ENCODE assay signal across 9 cellular contexts in the genomic region with DNA sequence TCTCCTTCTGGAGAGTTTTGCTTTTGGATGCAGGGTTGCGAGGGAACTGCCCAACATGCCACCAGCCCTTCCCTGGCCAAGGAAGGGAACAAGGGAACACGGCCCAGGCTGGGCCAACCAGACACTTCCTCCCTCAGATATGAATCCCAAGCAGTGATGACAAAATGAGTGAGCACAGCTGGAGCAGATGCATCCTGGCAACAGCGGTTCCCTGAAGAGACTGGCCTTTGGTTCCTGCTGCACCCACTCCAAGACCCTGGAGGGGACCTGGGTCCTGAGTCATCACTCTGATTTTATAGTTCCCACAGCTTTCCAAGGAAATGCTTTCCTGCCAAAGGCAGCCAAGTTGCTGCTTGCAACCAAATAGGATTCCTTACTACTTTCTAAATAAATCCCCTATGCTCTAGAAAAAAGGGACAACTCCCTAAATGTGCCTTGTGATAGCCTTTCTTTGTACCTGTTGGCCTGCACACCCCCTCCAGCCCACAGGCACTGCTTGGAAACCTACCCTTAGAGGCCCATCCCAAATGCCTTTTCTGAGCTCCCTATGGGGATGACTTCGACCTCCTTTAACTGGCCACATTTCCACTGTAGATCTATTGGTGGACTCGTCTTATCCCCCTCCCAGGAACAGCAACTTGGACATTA. TPM values are rescaled to one million over a fixed set of nuclear protein-coding genes. Genes with fewer than 3 reads are reported as not detected.
DNase-seq lines count a peak whose midpoint lies in the region; ATAC-seq and FAIRE-seq lines count a peak whose summit lies in the region.
"Had no signal": no experiment of that assay in that cellular context is flagged by ENCODE, and none has a peak within 500 bp of the region (broad histone marks: within the 10 kb centered on the region; RNA-seq: fewer than 3 reads in every experiment).

No MANE protein-coding gene starts in this region.

- H3K27ac ChIP-seq in BLaER1 treated with 17β-estradiol and CSF1 and Interleukin-3, amounts not matched to agents 10 nM and 100 nM: peak overlapping the region in 10 of 11 experiments; percentile 68 to 98 (median 93); a peak in 20 of 22 replicates

- peak; percentile 82 to 84 for DNase-seq in Kasumi-1 (lab: John Stamatoyannopoulos, UW)
- peak; percentile 88 for DNase-seq in dermis blood vessel endothelial cell
- DNase-seq in myocyte (ENCODE audit: low read depth): peak; percentile 68
- DNase-seq in NCI-H345 treated with DMSO at 0.1 percent for 48 hours (lab: John Stamatoyannopoulos, UW; ENCODE audit: unreplicated experiment): no peak
- DNase-seq in frontal cortex (ENCODE audit: low spot score in 2 of 2): no peak
- DNase-seq in retina: no peak

- H3K27me3 ChIP-seq in BLaER1 treated with 17β-estradiol and CSF1 and Interleukin-3, amounts not matched to agents 10 nM and 100 nM: no peaks in the 10 kb centered on the region

- H3K9ac ChIP-seq in BLaER1 treated with 17β-estradiol and CSF1 and Interleukin-3, amounts not matched to agents 10 nM and 100 nM: peak overlapping the region; percentile 4 to 83 (median 62); a peak in 20 of 22 replicates

- H3K4me2 ChIP-seq in BLaER1 treated with 17β-estradiol and CSF1 and Interleukin-3, amounts not matched to agents 10 nM and 100 nM: peak overlapping the region; percentile 80 to 99 (median 97)

- no peak for FAIRE-seq in frontal cortex (lab: Jason Lieb, UNC)

- peaks cover 6 to 16% (median 10%) of the 10 kb centered on the region in 11 experiments; a peak in 15 of 22 replicates for H3K36me3 ChIP-seq in BLaER1 treated with 17β-estradiol and CSF1 and Interleukin-3, amounts not matched to agents 10 nM and 100 nM

- ATAC-seq in HG03342 (IDR thresholded peaks at IDR 0.05; ENCODE audit: unreplicated experiment): no peak
- ATAC-seq: left lobe of liver had no signal

- H3K4me1 ChIP-seq in BLaER1 treated with 17β-estradiol and CSF1 and Interleukin-3, amounts not matched to agents 10 nM and 100 nM: peaks cover 89 to 96% (median 93%) of the 10 kb centered on the region in 10 experiments

- peak overlapping the region in 4 of 10 experiments; percentile 20 to 48 (median 30); a peak in 6 of 20 replicates for H3K4me3 ChIP-seq in BLaER1 treated with 17β-estradiol and CSF1 and Interleukin-3, amounts not matched to agents 10 nM and 100 nM

- H3K9me3 ChIP-seq in BLaER1 treated with 17β-estradiol and CSF1 and Interleukin-3, amounts not matched to agents 10 nM and 100 nM (replicated peaks in 1 of 11): no peaks in the 10 kb centered on the region

- peaks cover 6 to 71% (median 33%) of the 10 kb centered on the region in 11 experiments; a peak in 18 of 22 replicates for H4K20me1 ChIP-seq in BLaER1 treated with 17β-estradiol and CSF1 and Interleukin-3, amounts not matched to agents 10 nM and 100 nM

RNA-seq across cellular contexts. Expression of a gene that starts 5.3 kb away (rescaled TPM):
- 52.4 and 61.2 TPM in 2 replicates for total RNA-seq in dermis blood vessel endothelial cell
- total RNA-seq in myocyte: 14.4 and 16.5 TPM in 2 replicates
- polyA plus RNA-seq in myocyte (2012): 22.7 TPM
- 26.9 TPM for total RNA-seq in frontal cortex

RNA-seq across cellular contexts. Expression of a gene that starts 20.8 kb away (rescaled TPM):
- total RNA-seq in dermis blood vessel endothelial cell (11.2 and 19.9 TPM in 2 replicates), myocyte (11.4 and 16.8 TPM in 2 replicates), frontal cortex (6.5 TPM)
- 9.4 TPM for polyA plus RNA-seq in myocyte (2012)

Comparison
In these comparisons a context has a peak if more than half of its experiments do, and no peak if none do; other contexts are left out.
1. DNase-seq: peak in Kasumi-1 (2 of 2), dermis blood vessel endothelial cell (single experiment) and myocyte (single experiment); none in NCI-H345 treated with DMSO at 0.1 percent for 48 hours (single experiment), frontal cortex (0 of 2) and retina (single experiment).